16 cellular contexts compared by ENCODE assay signal in the genomic region with DNA sequence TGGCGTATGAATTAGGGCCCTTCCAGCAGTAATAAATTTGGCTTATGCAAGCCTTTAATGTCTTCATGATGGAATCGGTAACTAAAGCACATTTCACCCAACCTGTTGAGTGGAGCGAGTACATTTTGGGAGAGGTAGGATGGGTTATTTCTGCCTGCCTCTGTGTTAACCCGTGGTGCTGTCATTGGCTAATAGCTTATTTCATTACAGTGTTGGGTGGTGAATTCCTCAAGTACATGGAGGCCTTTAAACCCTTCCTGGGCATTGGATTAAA. TPM values are rescaled to one million over a fixed set of nuclear protein-coding genes. Genes with fewer than 3 reads are reported as not detected.
"Had no signal": no experiment of that assay in that cellular context is flagged by ENCODE, and none has a peak within 500 bp of the region (broad histone marks: within the 10 kb centered on the region; RNA-seq: fewer than 3 reads in every experiment).

No MANE protein-coding gene starts in this region.

- H3K27ac Mint-ChIP-seq: type B pancreatic cell had no signal

- ATAC-seq: left lobe of liver; mucosa of descending colon; naive thymus-derived CD8-positive, alpha-beta T cell; stimulated activated naive CD8-positive, alpha-beta T cell treated with anti-CD3 and anti-CD28 coated beads, Interleukin-15, Interleukin-2, amounts not matched to agents 100 U/mL and 50 U/mL, for 24 hours had no signal

- H3K9me3 Mint-ChIP-seq: naive thymus-derived CD8-positive, alpha-beta T cell; type B pancreatic cell had no signal

- H3K27me3 Mint-ChIP-seq: naive thymus-derived CD8-positive, alpha-beta T cell; type B pancreatic cell had no signal

- H3K4me3 Mint-ChIP-seq: naive thymus-derived CD8-positive, alpha-beta T cell; type B pancreatic cell had no signal

- DNase-seq: cortex of kidney; dorsolateral prefrontal cortex; effector CD8-positive, alpha-beta T cell; foreskin melanocyte; heart right ventricle; hypothalamus; mucosa of descending colon; naive thymus-derived CD8-positive, alpha-beta T cell; ovary; stimulated activated CD4-positive, alpha-beta T cell treated with anti-CD3 and anti-CD28 coated beads, Interleukin-2, amount 100 ng/mL, for 48 hours; stimulated activated naive CD8-positive, alpha-beta T cell treated with anti-CD3 and anti-CD28 coated beads, Interleukin-15, Interleukin-2, amounts not matched to agents 100 U/mL and 50 U/mL, for 24 hours; thyroid gland had no signal

RNA-seq across cellular contexts. Expression of gene TBX21, which starts 56.9 kb away (rescaled TPM):
- total RNA-seq: glomerular endothelial cell, smooth muscle cell had no signal
